ENCODE assay signal across 8 cellular contexts in genomic region chr10:68957284-68957615, GRCh38. TPM values are rescaled to one million over a fixed set of nuclear protein-coding genes. Genes with fewer than 3 reads are reported as not detected.
DNase-seq lines count a peak whose midpoint lies in the region; ATAC-seq and TF ChIP-seq lines count a peak whose summit lies in the region.

No MANE protein-coding gene starts in this region.

- peak overlapping the region; percentile 99 for H3K4me2 ChIP-seq in GM23248 (ENCODE audit: unreplicated experiment)

- peaks cover 59% of the 10 kb centered on the region for H3K79me2 ChIP-seq in GM23248 (ENCODE audit: insufficient read depth)

- peak overlapping the region; percentile 86; the same call in 1 of the 2 replicates for H2AFZ ChIP-seq in GM23248

- intact Hi-C loops in left colon (cut with DNase I, micrococcal nuclease), result no loop called here

- no peaks in the 10 kb centered on the region for H3K9me2 ChIP-seq in GM23248 (ENCODE audit: insufficient read depth)

- H3F3A ChIP-seq in GM23248 (ENCODE audit: insufficient read depth), result peaks cover 33% of the 10 kb centered on the region

- no peak for DNase-seq in GM23248
- no peak for DNase-seq in skeletal muscle cell (ENCODE audit: low read depth)
- DNase-seq in left colon, result no peak
- DNase-seq in OCI-M2 (lab: John Stamatoyannopoulos, UW; ENCODE audit: unreplicated experiment), result no peak
- no peak for DNase-seq in NCI-H146 (lab: John Stamatoyannopoulos, UW)

- in situ Hi-C loops in GM23248 (cut with MboI), result no loop called here

- H3K4me3 ChIP-seq in GM23248 (peak overlapping the region; percentile 82), gastroesophageal sphincter (peak overlapping the region; percentile 79 to 97), skeletal muscle cell (ENCODE audit: low read depth, low read length) (peak overlapping the region; percentile 99)

- H4K20me1 ChIP-seq in GM23248 (ENCODE audit: insufficient read depth), result no peaks in the 10 kb centered on the region

- H3K27me3 ChIP-seq in GM23248 (replicated peaks; ENCODE audit: insufficient read depth) (no peaks in the 10 kb centered on the region), gastroesophageal sphincter (no peaks in the 10 kb centered on the region)

- H3K27ac ChIP-seq in GM23248 (peak overlapping the region; percentile 88), VCaP (peak overlapping the region; percentile 86), gastroesophageal sphincter (peak overlapping the region in 3 of 4 donors; percentile 90 to 95 (median 95))

- no peak for TF ChIP-seq EP300 in gastroesophageal sphincter (IDR thresholded peaks at IDR 0.05)

- H3K36me3 ChIP-seq in GM23248 (ENCODE audit: low read depth) (peaks cover 24% of the 10 kb centered on the region), gastroesophageal sphincter (peaks cover 0 to 34% of the 10 kb centered on the region in 2 donors)

- H3K9me3 ChIP-seq in GM23248 (ENCODE audit: low read depth) (no peaks in the 10 kb centered on the region), gastroesophageal sphincter (no peaks in the 10 kb centered on the region)

- peak overlapping the region; percentile 92 for H3K9ac ChIP-seq in GM23248

- no peak for ATAC-seq in gastroesophageal sphincter
- ATAC-seq in HG02588 (IDR thresholded peaks at IDR 0.05; ENCODE audit: unreplicated experiment), result no peak
- ATAC-seq in left colon, result no peak

- H3K4me1 ChIP-seq in GM23248 (ENCODE audit: insufficient read depth) (peaks cover 15% of the 10 kb centered on the region), gastroesophageal sphincter (peaks cover 2 to 41% (median 8%) of the 10 kb centered on the region in 3 donors)

- 47 to 56% methylated on average over 7 of the region's 7 CpGs for WGBS in GM23248 (ENCODE audit: low coverage in 1 of 2, low lambda C conversion rate in 2 of 2, missing lambda C conversion rate in 2 of 2), 2 experiments
- WGBS in gastroesophageal sphincter (ENCODE audit: low coverage in 1 of 2), 2 donors, result 55 to 66% methylated on average over 7 of the region's 7 CpGs

- TF ChIP-seq CTCF in VCaP (conservative IDR thresholded peaks at IDR 0.05) (no peak), gastroesophageal sphincter (IDR thresholded peaks at IDR 0.05) (no peak)

- no peak for TF ChIP-seq POLR2A in gastroesophageal sphincter (IDR thresholded peaks at IDR 0.05)

RNA-seq across cellular contexts. Expression of gene DDX21, which starts 1.3 kb away (rescaled TPM):
- 68.2 and 77.8 TPM in 2 replicates for total RNA-seq in GM23248 (2014; rRNA removed; shearing (Covaris generic))
- polyA plus RNA-seq in GM23248 (2016; fragmentation: Nextera tagmentation; extraction: Ambion mirVana), result 24.1 and 24.7 TPM in 2 replicates
- 10 to 100 TPM; 28.1 to 78.6 (median 34.9) TPM for total RNA-seq in gastroesophageal sphincter
- 10 to 100 TPM; 28.7 to 44.6 TPM for total RNA-seq in left colon

RNA-seq across cellular contexts. Expression of gene KIFBP, which starts 31.4 kb away (rescaled TPM):
- 56.5 and 58.3 TPM in 2 replicates for total RNA-seq in GM23248 (2014; rRNA removed; shearing (Covaris generic))
- 53.9 and 54.0 TPM in 2 replicates for polyA plus RNA-seq in GM23248 (2016; fragmentation: Nextera tagmentation; extraction: Ambion mirVana)
- total RNA-seq in gastroesophageal sphincter (10 to 100 TPM; 33.7 to 65.4 (median 48.8) TPM), left colon (10 to 100 TPM; 19.2 to 21.2 TPM)

RNA-seq across cellular contexts. Expression of gene DDX50, which starts 56.1 kb away (rescaled TPM):
- total RNA-seq in GM23248 (2014; rRNA removed; shearing (Covaris generic)), result 49.0 and 63.4 TPM in 2 replicates
- 40.4 and 43.6 TPM in 2 replicates for polyA plus RNA-seq in GM23248 (2016; fragmentation: Nextera tagmentation; extraction: Ambion mirVana)
- total RNA-seq in gastroesophageal sphincter, result 10 to 100 TPM; 43.5 to 57.6 (median 50.3) TPM
- 10 to 100 TPM; 17.5 to 17.9 TPM for total RNA-seq in left colon
